Comparison of ENCODE assay signal across 22 cellular contexts in the genomic region with DNA sequence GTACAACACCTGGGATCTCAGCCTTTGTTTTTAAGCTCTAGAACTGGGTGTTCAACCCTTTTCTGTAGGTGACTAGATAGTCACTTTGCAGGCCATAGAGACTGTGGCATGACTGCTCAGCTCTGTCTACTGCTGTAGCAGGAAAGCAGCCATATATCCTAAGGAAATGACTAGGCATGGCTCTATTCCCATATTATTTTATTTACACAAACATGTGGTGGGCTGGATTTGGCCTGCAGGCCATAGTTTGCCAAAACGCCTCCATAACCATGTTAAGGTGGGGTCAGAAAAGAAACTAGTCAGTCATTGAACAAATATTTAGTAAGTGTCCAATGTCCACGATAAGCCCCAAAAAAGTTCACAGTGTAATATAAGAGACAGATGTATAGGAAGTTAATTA.
A peak's percentile ranks its signal among the peaks of the same experiment; 100 is the strongest.
DNase-seq lines count a peak whose midpoint lies in the region; ATAC-seq and TF ChIP-seq lines count a peak whose summit lies in the region.
"Had no signal": no experiment of that assay in that cellular context is flagged by ENCODE, and none has a peak within 500 bp of the region (broad histone marks: within the 10 kb centered on the region; RNA-seq: fewer than 3 reads in every experiment).

No MANE protein-coding gene starts in this region.

- no peaks in the 10 kb centered on the region for H3K9me2 ChIP-seq in PC-3 (replicated peaks; ENCODE audit: low read length)

- CTCF ChIA-PET in PC-3 (lab: Charles Lee) = no interaction called here

- H3K9me3 ChIP-seq in PC-3 (ENCODE audit: low read length) = no peaks in the 10 kb centered on the region
- H3K9me3 ChIP-seq: BE2C; BLaER1 treated with 17β-estradiol and CSF1 and Interleukin-3, amounts not matched to agents 10 nM and 100 nM had no signal

- no peak overlapping the region for H3K27ac ChIP-seq in PC-3 (ENCODE audit: low read length)
- H3K27ac ChIP-seq: A549; BLaER1 treated with 17β-estradiol and CSF1 and Interleukin-3, amounts not matched to agents 10 nM and 100 nM; GM23248 had no signal

- no peak for ATAC-seq in PC-3
- ATAC-seq: A549 had no signal

- H3K79me2 ChIP-seq in PC-3 (ENCODE audit: low read length) = no peaks in the 10 kb centered on the region

- intact Hi-C loops in PC-3 (cut with micrococcal nuclease) = no loop called here

- H3K27me3 ChIP-seq in PC-3 (ENCODE audit: low read length) = peaks cover 32% of the 10 kb centered on the region; the same call in 1 of the 2 replicates
- H3K27me3 ChIP-seq: BLaER1 treated with 17β-estradiol and CSF1 and Interleukin-3, amounts not matched to agents 10 nM and 100 nM had no signal

- no peak overlapping the region for H3K9ac ChIP-seq in PC-3 (ENCODE audit: low read length)
- H3K9ac ChIP-seq: BLaER1 treated with 17β-estradiol and CSF1 and Interleukin-3, amounts not matched to agents 10 nM and 100 nM; GM23248 had no signal

- TF ChIP-seq CTCF in PC-3 (conservative IDR thresholded peaks at IDR 0.05; ENCODE audit: low read depth, low read length) = no peak

- no TSS peak for BruUV-seq in PC-3 (replicated peaks; lab: Mats Ljungman, UMichigan)

- no peaks in the 10 kb centered on the region for H3F3A ChIP-seq in PC-3 (ENCODE audit: low read length, unreplicated experiment)

- no peaks in the 10 kb centered on the region for H4K20me1 ChIP-seq in PC-3 (ENCODE audit: low read length)
- H4K20me1 ChIP-seq: BLaER1 treated with 17β-estradiol and CSF1 and Interleukin-3, amounts not matched to agents 10 nM and 100 nM had no signal

- H3K4me1 ChIP-seq in PC-3 (ENCODE audit: insufficient read depth, low read length) = no peaks in the 10 kb centered on the region
- H3K4me1 ChIP-seq: A549; BE2C; BLaER1 treated with 17β-estradiol and CSF1 and Interleukin-3, amounts not matched to agents 10 nM and 100 nM had no signal

- peak; percentile 6 for DNase-seq in HT1080 (ENCODE audit: low read depth)
- DNase-seq in PC-3 = peak; percentile 14
- DNase-seq in dermis blood vessel endothelial cell = peak; percentile 66
- DNase-seq in lung microvascular endothelial cell (ENCODE audit: low read depth in 2 of 2) = peak; percentile 71 to 80
- no peak for DNase-seq in T-helper 9 cell
- no peak for DNase-seq in glomerular visceral epithelial cell (ENCODE audit: extremely low spot score)
- no peak for DNase-seq in NCI-H187 treated with DMSO at 0.1 percent for 48 hours (lab: John Stamatoyannopoulos, UW)
- no peak for DNase-seq in stimulated activated CD4-positive, alpha-beta T cell treated with anti-CD3 and anti-CD28 coated beads, Interleukin-4, amount 100 ng/mL, for 24 hours
- DNase-seq: 8988T; ACHN; AML-193; BE2C; CD4-positive, alpha-beta T cell; CD8-positive, alpha-beta memory T cell; DMS 273 treated with DMSO at 0.1 percent for 48 hours; DMS79; GF-D8; GM23248; H7; HCEC 1CT had no signal

- POLR2A ChIA-PET in PC-3 (lab: Charles Lee; ENCODE audit: unreplicated experiment) = no interaction called here

- no peaks in the 10 kb centered on the region for H3K36me3 ChIP-seq in PC-3 (ENCODE audit: low read depth, low read length)
- H3K36me3 ChIP-seq: BE2C; BLaER1 treated with 17β-estradiol and CSF1 and Interleukin-3, amounts not matched to agents 10 nM and 100 nM had no signal

- no peak overlapping the region for H3K4me3 ChIP-seq in PC-3 (ENCODE audit: low read length)
- H3K4me3 ChIP-seq: A549; BLaER1 treated with 17β-estradiol and CSF1 and Interleukin-3, amounts not matched to agents 10 nM and 100 nM; GM23248 had no signal

- H3K4me2 ChIP-seq in PC-3 (ENCODE audit: low read length) = no peak overlapping the region
- H3K4me2 ChIP-seq: A549; BLaER1 treated with 17β-estradiol and CSF1 and Interleukin-3, amounts not matched to agents 10 nM and 100 nM had no signal

- H2AFZ ChIP-seq in PC-3 (ENCODE audit: low read length) = no peak overlapping the region
- H2AFZ ChIP-seq: GM23248 had no signal

Comparison
In these comparisons a context has a peak if more than half of its experiments do, and no peak if none do; other contexts are left out.
1. DNase-seq: peak in HT1080 (single experiment), PC-3 (single experiment), dermis blood vessel endothelial cell (single experiment) and lung microvascular endothelial cell (2 of 2); none in T-helper 9 cell (single experiment), glomerular visceral epithelial cell (single experiment), NCI-H187 treated with DMSO at 0.1 percent for 48 hours (single experiment) and stimulated activated CD4-positive, alpha-beta T cell treated with anti-CD3 and anti-CD28 coated beads, Interleukin-4, amount 100 ng/mL, for 24 hours (single experiment).